ENCODE assay signal across 9 cellular contexts in genomic region chr17:71472809-71473789, GRCh38.
A peak's percentile ranks its signal among the peaks of the same experiment; 100 is the strongest.
DNase-seq lines count a peak whose midpoint lies in the region; ATAC-seq and TF ChIP-seq lines count a peak whose summit lies in the region.
"Had no signal": no experiment of that assay in that cellular context is flagged by ENCODE, and none has a peak within 500 bp of the region (broad histone marks: within the 10 kb centered on the region; RNA-seq: fewer than 3 reads in every experiment).

No MANE protein-coding gene starts in this region.

- intact Hi-C loops in dorsolateral prefrontal cortex (cut with DNase I), result loop anchor here (5.0 to 10.0 kb wide), 3 partner anchors 642 to 1069 kb away; no protein-coding TSS in a partner anchor
- intact Hi-C loops in activated CD4-positive, alpha-beta T cell treated with anti-CD3 and anti-CD28 coated beads, Interleukin-2, amount 10 ng/mL, durations not matched to agents 24 days and 14 days (cut with micrococcal nuclease), result no loop called here

- H3K27me3 Mint-ChIP-seq in mesothelial cell of epicardium (ENCODE audit: low read depth) (no peaks in the 10 kb centered on the region), immature natural killer cell (ENCODE audit: low read depth in 3 of 3) (no peaks in the 10 kb centered on the region)
- H3K27me3 Mint-ChIP-seq in activated CD4-positive, alpha-beta T cell treated with anti-CD3 and anti-CD28 coated beads, Interleukin-2, amount 10 ng/mL, durations not matched to agents 24 days and 14 days, result no peaks in the 10 kb centered on the region
- H3K27me3 Mint-ChIP-seq: B cell had no signal

- DNase-seq in NCI-H1417 (lab: John Stamatoyannopoulos, UW) (peak; percentile 23 to 79 (median 76)), NCI-H1417 treated with DMSO at 0.1 percent for 48 hours (lab: John Stamatoyannopoulos, UW) (no peak), NCI-H526 (lab: John Stamatoyannopoulos, UW) (peak; percentile 36 to 86), dorsolateral prefrontal cortex (no peak), mesothelial cell of epicardium (ENCODE audit: low spot score in 2 of 2, unreplicated experiment in 2 of 2) (no peak), immature natural killer cell (no peak)
- DNase-seq in activated CD4-positive, alpha-beta T cell treated with anti-CD3 and anti-CD28 coated beads, Interleukin-2, amount 10 ng/mL, durations not matched to agents 24 days and 14 days, result no peak

- H3K27ac Mint-ChIP-seq in mesothelial cell of epicardium (no peak overlapping the region), immature natural killer cell (no peak overlapping the region)
- no peak overlapping the region for H3K27ac Mint-ChIP-seq in activated CD4-positive, alpha-beta T cell treated with anti-CD3 and anti-CD28 coated beads, Interleukin-2, amount 10 ng/mL, durations not matched to agents 24 days and 14 days
- H3K27ac Mint-ChIP-seq: B cell had no signal

- H3K9me3 Mint-ChIP-seq in mesothelial cell of epicardium (no peaks in the 10 kb centered on the region), immature natural killer cell (peaks cover 0 to 20% (median 2%) of the 10 kb centered on the region in 6 donors)
- H3K9me3 Mint-ChIP-seq in activated CD4-positive, alpha-beta T cell treated with anti-CD3 and anti-CD28 coated beads, Interleukin-2, amount 10 ng/mL, durations not matched to agents 24 days and 14 days, result no peaks in the 10 kb centered on the region

- TF ChIP-seq CTCF in dorsolateral prefrontal cortex (IDR thresholded peaks at IDR 0.05 in 54 of 56, conservative IDR thresholded peaks at IDR 0.05 in 2 of 56; ENCODE audit: low read depth in 1 of 56, partially characterized antibody in 56 of 56) (peak in 55 of 56 donors; percentile 26 to 82 (median 64)), mesothelial cell of epicardium (IDR thresholded peaks at IDR 0.05; ENCODE audit: unreplicated experiment) (peak; percentile 62)

- no peak overlapping the region for H3K4me3 Mint-ChIP-seq in mesothelial cell of epicardium
- no peak overlapping the region for H3K4me3 Mint-ChIP-seq in immature natural killer cell
- no peak overlapping the region for H3K4me3 Mint-ChIP-seq in activated CD4-positive, alpha-beta T cell treated with anti-CD3 and anti-CD28 coated beads, Interleukin-2, amount 10 ng/mL, durations not matched to agents 24 days and 14 days
- H3K4me3 Mint-ChIP-seq: B cell had no signal

- no peaks in the 10 kb centered on the region for H3K27me3 ChIP-seq in dorsolateral prefrontal cortex

- H3K36me3 Mint-ChIP-seq in mesothelial cell of epicardium (no peaks in the 10 kb centered on the region), immature natural killer cell (no peaks in the 10 kb centered on the region)
- H3K36me3 Mint-ChIP-seq in activated CD4-positive, alpha-beta T cell treated with anti-CD3 and anti-CD28 coated beads, Interleukin-2, amount 10 ng/mL, durations not matched to agents 24 days and 14 days (ENCODE audit: low read depth), result no peaks in the 10 kb centered on the region

- H3K27ac ChIP-seq in dorsolateral prefrontal cortex, result no peak overlapping the region

- H3K4me3 ChIP-seq in dorsolateral prefrontal cortex, result peak overlapping the region in 3 of 59 donors; percentile 9 to 22 (median 13)

- ATAC-seq in HG03378 (IDR thresholded peaks at IDR 0.05; ENCODE audit: unreplicated experiment), result peak; percentile 60

- H3K4me1 Mint-ChIP-seq in mesothelial cell of epicardium (peaks cover 6% of the 10 kb centered on the region), immature natural killer cell (no peaks in the 10 kb centered on the region)
- no peaks in the 10 kb centered on the region for H3K4me1 Mint-ChIP-seq in activated CD4-positive, alpha-beta T cell treated with anti-CD3 and anti-CD28 coated beads, Interleukin-2, amount 10 ng/mL, durations not matched to agents 24 days and 14 days
- H3K4me1 Mint-ChIP-seq: B cell had no signal

Comparison
In these comparisons a context has a peak if more than half of its experiments do, and no peak if none do; other contexts are left out.
1. DNase-seq: peak in NCI-H1417 (3 of 3) and NCI-H526 (2 of 2); none in NCI-H1417 treated with DMSO at 0.1 percent for 48 hours (single experiment), dorsolateral prefrontal cortex (0 of 10), mesothelial cell of epicardium (0 of 2), immature natural killer cell (0 of 3) and activated CD4-positive, alpha-beta T cell treated with anti-CD3 and anti-CD28 coated beads, Interleukin-2, amount 10 ng/mL, durations not matched to agents 24 days and 14 days (single experiment).